Comparison of ENCODE assay signal across 21 cellular contexts in genomic region chr2:222907790-222908431, GRCh38. TPM values are rescaled to one million over a fixed set of nuclear protein-coding genes. Genes with fewer than 3 reads are reported as not detected.
DNase-seq lines count a peak whose midpoint lies in the region; ATAC-seq, FAIRE-seq and TF ChIP-seq lines count a peak whose summit lies in the region.
"Had no signal": no experiment of that assay in that cellular context is flagged by ENCODE, and none has a peak within 500 bp of the region (broad histone marks: within the 10 kb centered on the region; RNA-seq: fewer than 3 reads in every experiment).

No MANE protein-coding gene starts in this region.

- no TSS peak for BruUV-seq in HepG2 (replicated peaks; lab: Mats Ljungman, UMichigan)

- no peak for TF ChIP-seq RAD21 in HepG2 (CRISPR knock-in tag; IDR thresholded peaks at IDR 0.05)

- H3K27me3 ChIP-seq in HepG2 (ENCODE audit: control insufficient read depth in 1 of 2, insufficient read depth in 2 of 2, low read length in 2 of 2) (no peaks in the 10 kb centered on the region), right lobe of liver (no peaks in the 10 kb centered on the region)
- H3K27me3 ChIP-seq: left lung, SJCRH30 had no signal

- peaks cover 90% of the 10 kb centered on the region for H4K20me1 ChIP-seq in HepG2 (ENCODE audit: insufficient read depth, low read length)

- no peak overlapping the region for H3K4me3 ChIP-seq in HepG2 (replicated peaks in 1 of 3; ENCODE audit: insufficient read depth in 1 of 3, low read depth in 2 of 3, low read length in 3 of 3)
- H3K4me3 ChIP-seq in right lobe of liver, result no peak overlapping the region
- H3K4me3 ChIP-seq in foreskin fibroblast (ENCODE audit: low read depth in 1 of 2, low read length in 2 of 2), result no peak overlapping the region
- no peak overlapping the region for H3K4me3 ChIP-seq in kidney (ENCODE audit: low read length in 2 of 2)
- H3K4me3 ChIP-seq: left lung, SJCRH30 had no signal

- CTCF ChIA-PET in HepG2 (lab: Yijun Ruan, JAX; ENCODE audit: low intra/inter-chr PET ratio, low total read pairs), result interaction anchor here (1.3 kb wide), 1 partner anchor 218 kb away, joined by 3 read pairs; no protein-coding TSS in a partner anchor

- DNase-seq in HepG2 (ENCODE audit: low spot score) (peak; percentile 67), right lobe of liver (no peak), amniotic epithelial cell (ENCODE audit: low read depth) (peak; percentile 63), foreskin fibroblast (peak; percentile 51 to 72), stromal cell of bone marrow (ENCODE audit: low read depth) (peak; percentile 54), kidney (no peak), NCI-H526 treated with DMSO at 0.1 percent for 48 hours (lab: John Stamatoyannopoulos, UW) (no peak)
- DNase-seq: activated CD4-positive, alpha-beta T cell treated with anti-CD3 and anti-CD28 coated beads, Interleukin-2, amount 50 U/mL, for 1 hour; activated T-cell treated with anti-CD3 and anti-CD28 coated beads, Interleukin-2, amount 50 U/mL, for 1 hour; left lung; NCI-H1436; NCI-H510A treated with DMSO at 0.1 percent for 48 hours; OCI-M1; posterior cingulate gyrus; SJCRH30; stimulated activated CD4-positive, alpha-beta T cell treated with anti-CD3 and anti-CD28 coated beads, Interleukin-12 subunit alpha, Interleukin-12 subunit beta, amount 100 ng/mL, for 4 hours had no signal

- H2AFZ ChIP-seq in HepG2 (ENCODE audit: low read length), result no peak overlapping the region

- H3K4me1 ChIP-seq in HepG2 (ENCODE audit: insufficient read depth, low read length) (peaks cover 76% of the 10 kb centered on the region), right lobe of liver (peaks cover 0 to 15% (median 4%) of the 10 kb centered on the region in 4 donors), kidney (ENCODE audit: control insufficient read depth in 1 of 2, insufficient read depth in 1 of 2, low read depth in 1 of 2, low read length in 2 of 2) (peaks cover 3 to 11% of the 10 kb centered on the region in 2 donors)

- ATAC-seq in HepG2 (peak; percentile 53), right lobe of liver (no peak), HG02852 (IDR thresholded peaks at IDR 0.05; ENCODE audit: unreplicated experiment) (no peak)
- ATAC-seq: left lung had no signal

- H3K27ac ChIP-seq in HepG2 (ENCODE audit: extremely low read length, insufficient read depth, low read length), result peak overlapping the region; percentile 37
- H3K27ac ChIP-seq in right lobe of liver, result no peak overlapping the region
- no peak overlapping the region for H3K27ac ChIP-seq in kidney (ENCODE audit: low read depth in 2 of 2, low read length in 2 of 2)
- H3K27ac ChIP-seq: epithelial cell of prostate, KMS-11, left lung, SJCRH30 had no signal

- peaks cover 98% of the 10 kb centered on the region for H3K79me2 ChIP-seq in HepG2 (ENCODE audit: insufficient read depth, low read length)

- H3K9ac ChIP-seq in HepG2 (ENCODE audit: insufficient read depth, low read depth, low read length) (no peak overlapping the region), kidney (ENCODE audit: low read length in 2 of 2) (no peak overlapping the region)
- H3K9ac ChIP-seq: KMS-11 had no signal

- no peaks in the 10 kb centered on the region for H3K9me3 ChIP-seq in HepG2 (ENCODE audit: low read length)
- H3K9me3 ChIP-seq in right lobe of liver, result no peaks in the 10 kb centered on the region
- no peaks in the 10 kb centered on the region for H3K9me3 ChIP-seq in kidney (ENCODE audit: control insufficient read depth in 1 of 2, low read length in 2 of 2)
- H3K9me3 ChIP-seq: left lung, SJCRH30 had no signal

- POLR2A ChIA-PET in HepG2 (lab: Yijun Ruan, JAX), result interaction anchor here (0.9 to 1.8 kb wide), 3 partner anchors 111 to 201 kb away, joined by 4 to 8 read pairs (median 6); no protein-coding TSS in a partner anchor

- TF ChIP-seq POLR2A in HepG2 (IDR thresholded peaks at IDR 0.05; ENCODE audit: insufficient read depth in 1 of 2, low read depth in 2 of 2, low read length in 2 of 2) (no peak), right lobe of liver (IDR thresholded peaks at IDR 0.05) (no peak)

- in situ Hi-C loops in HepG2 (cut with HindIII; ENCODE audit: extremely low pct_ligation_motif_present, low pct_unique_long_range_greater_than_20kb), result no loop called here

- intact Hi-C loops in HepG2 (cut with micrococcal nuclease; ENCODE audit: unreplicated experiment), result no loop called here
- intact Hi-C loops in right lobe of liver (cut with DNase I), result loop anchor here in 1 of 2 donors (10.0 kb wide), 1 partner anchor 203 kb away; no protein-coding TSS in a partner anchor
- intact Hi-C loops in kidney (cut with DNase I), result no loop called here

- FAIRE-seq in HepG2 (lab: Jason Lieb, UNC) (no peak), kidney (lab: Jason Lieb, UNC) (no peak)
- FAIRE-seq: colon, urothelium cell line had no signal

- 0 out of 2 replicates have a peak overlapping the region, but pooled peaks have one; percentile 5 for H3K4me2 ChIP-seq in HepG2 (ENCODE audit: low read depth, low read length)
- H3K4me2 ChIP-seq: KMS-11 had no signal

- TF ChIP-seq CTCF in HepG2 (CRISPR knock-in tag; IDR thresholded peaks at IDR 0.05), result no peak
- no peak for TF ChIP-seq CTCF in right lobe of liver (IDR thresholded peaks at IDR 0.05)
- TF ChIP-seq CTCF in foreskin fibroblast (IDR thresholded peaks at IDR 0.05; ENCODE audit: low read depth, low read length), result no peak
- no peak for TF ChIP-seq CTCF in kidney (IDR thresholded peaks at IDR 0.05; ENCODE audit: borderline replicate concordance, extremely low read depth, insufficient read depth)

- H3K36me3 ChIP-seq in HepG2 (replicated peaks in 1 of 2; ENCODE audit: control insufficient read depth in 1 of 2, insufficient read depth in 2 of 2, low read length in 2 of 2), result peaks cover 23 to 86% of the 10 kb centered on the region in 2 experiments
- H3K36me3 ChIP-seq in right lobe of liver, result peaks cover 0 to 16% (median 8%) of the 10 kb centered on the region in 4 donors
- H3K36me3 ChIP-seq in kidney (ENCODE audit: control insufficient read depth in 1 of 2, insufficient read depth in 2 of 2, low read length in 2 of 2), result peaks cover 3 to 11% of the 10 kb centered on the region in 2 donors

- 0 out of 4 replicates have a peak, but pooled peaks of 1 of the 2 experiments have one; percentile 10 for TF ChIP-seq EP300 in HepG2 (IDR thresholded peaks at IDR 0.05; ENCODE audit: low read depth in 2 of 2, low read length in 2 of 2)
- no peak; the same call in 1 of the 2 replicates for TF ChIP-seq EP300 in HepG2 (CRISPR knock-in tag; IDR thresholded peaks at IDR 0.05; ENCODE audit: borderline replicate concordance)

- WGBS in HepG2 (ENCODE audit: low lambda C conversion rate), result 67% methylated on average over 10 of the region's 10 CpGs
- 68% methylated on average over 10 of the region's 10 CpGs for WGBS in right lobe of liver (ENCODE audit: insufficient coverage, low coverage, low lambda C conversion rate, missing lambda C conversion rate)

TF ChIP-seq in HepG2, 621 proteins besides CTCF, POLR2A, EP300 and RAD21 (continues in another document):
- TF ChIP-seq PAXIP1 (CRISPR knock-in tag; conservative IDR thresholded peaks at IDR 0.05) (peak; percentile 44), MIER2 (CRISPR knock-in tag; IDR thresholded peaks at IDR 0.05) (no peak)

RNA-seq across cellular contexts. Expression of gene ACSL3, which starts 47.1 kb away (rescaled TPM):
- total RNA-seq in HepG2 (2016; rRNA removed; fragmentation: Illumina TruSeq; extraction: Trizol), result 168 and 305 TPM in 2 replicates
- 76.3 and 94.9 TPM in 2 replicates for total RNA-seq in HepG2 (2016; cell fraction: cytosol; rRNA removed; fragmentation: Illumina TruSeq; extraction: Trizol; ENCODE audit: low read depth)
- total RNA-seq in HepG2 (2016; cell fraction: insoluble cytoplasmic fraction; rRNA removed; fragmentation: Illumina TruSeq; extraction: Trizol), result 169 and 295 TPM in 2 replicates
- 55.2 and 64.8 TPM in 2 replicates for total RNA-seq in HepG2 (2016; cell fraction: membrane; rRNA removed; fragmentation: Illumina TruSeq; extraction: Trizol)
- total RNA-seq in HepG2 (2016; cell fraction: nucleus; rRNA removed; fragmentation: Illumina TruSeq; extraction: Trizol), result 307 and 341 TPM in 2 replicates
- 365 and 432 TPM in 2 replicates for polyA plus RNA-seq in HepG2 (2011; rRNA removed)
- 235 and 319 TPM in 2 replicates for polyA plus RNA-seq in HepG2 (2011; cell fraction: cytosol; rRNA removed)
- 101 and 136 TPM in 2 replicates for polyA plus RNA-seq in HepG2 (2011; cell fraction: nucleus; rRNA removed)
- polyA plus RNA-seq in HepG2 (2012), result 299 and 342 TPM in 2 replicates
- polyA plus RNA-seq in HepG2 (2016; cell fraction: cytosol; fragmentation: Illumina TruSeq; extraction: Trizol; ENCODE audit: low read depth), result 9.3 and 12.3 TPM in 2 replicates
- 107 and 108 TPM in 2 replicates for polyA plus RNA-seq in HepG2 (2016; cell fraction: insoluble cytoplasmic fraction; fragmentation: Illumina TruSeq; extraction: Trizol; ENCODE audit: low read depth)
- polyA plus RNA-seq in HepG2 (2016; cell fraction: membrane; fragmentation: Illumina TruSeq; extraction: Trizol; ENCODE audit: low read depth), result 14.4 and 18.9 TPM in 2 replicates
- 272 TPM in 2 replicates for polyA plus RNA-seq in HepG2 (2016; cell fraction: nucleus; fragmentation: Illumina TruSeq; extraction: Trizol; ENCODE audit: insufficient read depth, low read depth)
- 80.5 and 445 TPM in 2 replicates for polyA minus RNA-seq in HepG2 (2011; rRNA and poly(A)+ RNA removed; ENCODE audit: low replicate concordance)
- polyA minus RNA-seq in HepG2 (2011; cell fraction: cytosol; rRNA and poly(A)+ RNA removed), result 370 and 593 TPM in 2 replicates
- polyA minus RNA-seq in HepG2 (2011; cell fraction: nucleus; rRNA and poly(A)+ RNA removed), result 667 and 745 TPM in 2 replicates
- total RNA-seq in right lobe of liver, result 10 to 100 TPM; 31.1 to 73.0 (median 49.9) TPM
- total RNA-seq in kidney, result 58.8 TPM
- 33.6 TPM for polyA plus RNA-seq in kidney (ENCODE audit: insufficient read depth, low read depth, low replicate concordance)

Comparison
In these comparisons a context has a peak if more than half of its experiments do, and no peak if none do; other contexts are left out.
1. DNase-seq: peak in HepG2 (single experiment), amniotic epithelial cell (single experiment), foreskin fibroblast (2 of 2) and stromal cell of bone marrow (single experiment); none in right lobe of liver (0 of 3), kidney (single experiment) and NCI-H526 treated with DMSO at 0.1 percent for 48 hours (single experiment).